Comparison of ENCODE assay signal across 20 cellular contexts in the genomic region with DNA sequence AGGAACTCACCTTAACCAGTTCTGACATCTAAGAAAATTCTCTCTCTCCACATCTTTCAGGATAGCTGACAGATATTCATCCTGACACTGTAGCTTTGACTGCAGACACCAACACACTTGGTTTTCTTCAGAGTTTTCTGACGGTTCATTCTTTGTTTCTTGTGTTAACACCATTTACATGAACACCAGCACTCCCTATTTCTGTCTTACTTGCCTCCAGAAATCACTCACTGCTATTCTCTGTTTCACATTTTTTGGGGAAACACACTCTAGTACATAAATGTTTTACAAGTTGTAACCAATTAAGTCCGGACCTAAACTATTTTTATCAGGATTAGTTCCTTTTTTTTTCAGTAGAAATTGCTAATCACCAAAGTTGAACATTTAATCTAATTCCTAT. TPM values are rescaled to one million over a fixed set of nuclear protein-coding genes. Genes with fewer than 3 reads are reported as not detected.
DNase-seq lines count a peak whose midpoint lies in the region; ATAC-seq, FAIRE-seq and TF ChIP-seq lines count a peak whose summit lies in the region.
"Had no signal": no experiment of that assay in that cellular context is flagged by ENCODE, and none has a peak within 500 bp of the region (broad histone marks: within the 10 kb centered on the region; RNA-seq: fewer than 3 reads in every experiment).

No MANE protein-coding gene starts in this region.

- H3K27ac Mint-ChIP-seq in type B pancreatic cell = no peak overlapping the region
- H3K27ac Mint-ChIP-seq: activated CD8-positive, alpha-beta T cell treated with anti-CD3 and anti-CD28 coated beads for 36 hours; activated naive CD4-positive, alpha-beta T cell treated with anti-CD3 and anti-CD28 coated beads, Interleukin-2, amount 10 ng/mL, durations not matched to agents 7 days and 5 days had no signal

- no peaks in the 10 kb centered on the region for H3K27me3 Mint-ChIP-seq in type B pancreatic cell
- H3K27me3 Mint-ChIP-seq: activated CD8-positive, alpha-beta T cell treated with anti-CD3 and anti-CD28 coated beads for 36 hours; activated naive CD4-positive, alpha-beta T cell treated with anti-CD3 and anti-CD28 coated beads, Interleukin-2, amount 10 ng/mL, durations not matched to agents 7 days and 5 days had no signal

- no peaks in the 10 kb centered on the region for H3K4me1 Mint-ChIP-seq in type B pancreatic cell (ENCODE audit: unreplicated experiment)
- H3K4me1 Mint-ChIP-seq: activated naive CD4-positive, alpha-beta T cell treated with anti-CD3 and anti-CD28 coated beads, Interleukin-2, amount 10 ng/mL, durations not matched to agents 7 days and 5 days had no signal

- in situ Hi-C loops in GM13976 (cut with MboI; ENCODE audit: low sequenced_read_pairs, unreplicated experiment) = no loop called here

- intact Hi-C loops in left colon (cut with DNase I, micrococcal nuclease) = no loop called here

- no peaks in the 10 kb centered on the region for H3K9me3 Mint-ChIP-seq in type B pancreatic cell
- H3K9me3 Mint-ChIP-seq: activated CD8-positive, alpha-beta T cell treated with anti-CD3 and anti-CD28 coated beads for 36 hours; activated naive CD4-positive, alpha-beta T cell treated with anti-CD3 and anti-CD28 coated beads, Interleukin-2, amount 10 ng/mL, durations not matched to agents 7 days and 5 days had no signal

- peak; percentile 23 for DNase-seq in GM13976 (ENCODE audit: low spot score)
- DNase-seq in left colon = no peak
- DNase-seq in frontal cortex (ENCODE audit: low spot score in 2 of 2) = no peak
- no peak for DNase-seq in activated naive CD4-positive, alpha-beta T cell (lab: John Stamatoyannopoulos, UW)
- DNase-seq in type B pancreatic cell (ENCODE audit: extremely low spot score, unreplicated experiment) = no peak
- DNase-seq: activated CD8-positive, alpha-beta T cell treated with anti-CD3 and anti-CD28 coated beads for 36 hours; activated naive CD4-positive, alpha-beta T cell treated with anti-CD3 and anti-CD28 coated beads, Interleukin-2, amount 10 ng/mL, durations not matched to agents 7 days and 5 days; central memory CD4-positive, alpha-beta T cell; DMS53; erythroblast; hippocampal formation; mesenchymal stem cell; OCI-M1; stimulated activated CD8-positive, alpha-beta memory T cell treated with anti-CD3 and anti-CD28 coated beads, Interleukin-4, amount 100 ng/mL, for 48 hours had no signal

- H3K36me3 Mint-ChIP-seq in type B pancreatic cell = peaks cover 28% of the 10 kb centered on the region

- H3K4me3 Mint-ChIP-seq in type B pancreatic cell = no peak overlapping the region
- H3K4me3 Mint-ChIP-seq: activated CD8-positive, alpha-beta T cell treated with anti-CD3 and anti-CD28 coated beads for 36 hours; activated naive CD4-positive, alpha-beta T cell treated with anti-CD3 and anti-CD28 coated beads, Interleukin-2, amount 10 ng/mL, durations not matched to agents 7 days and 5 days had no signal

- FAIRE-seq in frontal cortex (lab: Jason Lieb, UNC) = no peak

- ATAC-seq in GM19372 (IDR thresholded peaks at IDR 0.05; ENCODE audit: low read depth, unreplicated experiment) (peak; percentile 68), HG02610 (IDR thresholded peaks at IDR 0.05; ENCODE audit: unreplicated experiment) (peak; percentile 84), HG03432 (IDR thresholded peaks at IDR 0.05; ENCODE audit: unreplicated experiment) (peak; percentile 90), left colon (no peak)
- ATAC-seq: activated CD8-positive, alpha-beta T cell treated with anti-CD3 and anti-CD28 coated beads for 36 hours had no signal

- no peak for TF ChIP-seq CTCF in GM13976 (IDR thresholded peaks at IDR 0.05; ENCODE audit: borderline replicate concordance, control extremely low read depth, extremely low read depth, insufficient read depth, missing control alignments)
- TF ChIP-seq CTCF in type B pancreatic cell (conservative IDR thresholded peaks at IDR 0.05) = no peak

RNA-seq across cellular contexts. Expression of a gene that starts 15.4 kb away (rescaled TPM):
- total RNA-seq in left colon (10 to 100 TPM; 10.9 to 14.2 TPM), frontal cortex (42.8 TPM), type B pancreatic cell (ENCODE audit: low replicate concordance) (20.5 and 22.0 TPM in 2 replicates)

RNA-seq across cellular contexts. Expression of a gene that starts 26.1 kb away (rescaled TPM):
- total RNA-seq in left colon (not detected), frontal cortex (2.0 TPM), type B pancreatic cell (ENCODE audit: low replicate concordance) (not detected in 2 replicates)
- total RNA-seq: activated CD8-positive, alpha-beta T cell treated with anti-CD3 and anti-CD28 coated beads for 36 hours; osteocyte; T-helper 1 cell treated with Interleukin-12 subunit alpha and Interleukin-12 subunit beta and Interleukin-4 antibody, amounts not matched to agents 30 ng/mL and 1 ng/mL, for 36 hours; ureter had no signal
